In the genomic region with DNA sequence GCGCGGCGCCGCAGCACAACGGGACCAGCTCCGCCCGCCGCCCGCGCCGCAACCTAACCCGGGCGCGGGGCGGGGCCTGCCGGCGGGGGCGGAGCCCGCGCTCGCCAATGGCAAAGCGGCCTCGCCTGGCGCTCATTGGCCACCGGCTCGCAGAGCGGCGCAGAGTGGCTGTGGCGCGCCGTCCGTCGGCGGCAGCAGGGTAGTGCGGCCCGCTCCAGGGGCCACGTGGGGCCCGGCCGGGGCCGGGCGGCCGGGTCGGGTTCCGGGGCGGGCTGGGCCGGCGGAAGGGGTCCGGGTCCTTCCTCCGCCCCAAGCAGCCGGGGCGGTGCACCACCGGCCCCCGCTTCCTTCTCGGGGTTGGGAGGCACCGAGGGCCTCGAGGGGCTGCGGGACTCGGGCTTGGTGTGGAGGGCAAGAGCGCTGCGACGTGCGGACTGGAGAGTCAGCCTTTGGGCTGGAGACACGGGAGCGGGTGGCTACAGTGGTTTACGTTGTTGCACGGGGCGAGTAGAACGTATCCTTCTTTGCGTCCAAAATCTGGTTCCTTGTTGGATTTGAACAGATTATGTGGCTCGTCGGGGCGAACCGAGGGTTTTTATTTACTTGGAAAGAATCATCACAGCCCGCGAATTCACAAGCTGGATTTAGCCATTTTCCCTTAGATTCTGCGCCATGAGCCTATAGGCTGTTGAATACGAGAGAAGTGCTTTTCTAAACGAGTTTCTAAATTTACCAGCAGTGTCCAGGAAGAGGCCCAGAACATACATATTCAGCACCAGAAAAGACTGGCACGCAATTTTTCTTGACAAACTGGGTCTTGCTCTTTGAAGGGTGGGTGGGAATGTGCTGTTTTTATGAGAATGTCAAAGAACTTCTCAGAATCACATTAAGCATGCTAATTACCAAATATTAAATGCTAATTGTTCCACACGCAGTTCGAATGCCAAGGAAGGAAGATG, we compare ENCODE assay signal across 8 cellular contexts. TPM values are rescaled to one million over a fixed set of nuclear protein-coding genes. Genes with fewer than 3 reads are reported as not detected.
DNase-seq lines count a peak whose midpoint lies in the region; ATAC-seq and TF ChIP-seq lines count a peak whose summit lies in the region.

A gene (minus strand): TSS at position 29 of the 959 bp plus-strand sequence. CDS start 75 bp downstream, outside the sequence.

- H3K9ac ChIP-seq in adipocyte (ENCODE audit: low read length) (peak within 1 kb of the TSS; percentile 97), trophoblast cell (ENCODE audit: low read length) (peak within 1 kb of the TSS; percentile 81)

- H3K9me3 ChIP-seq in adipocyte (ENCODE audit: control insufficient read depth, low read length), result no peaks in the 10 kb centered on the region
- H3K9me3 ChIP-seq in cardiac muscle cell (ENCODE audit: low read depth), result no peaks in the 10 kb centered on the region
- H3K9me3 ChIP-seq in trophoblast cell (ENCODE audit: insufficient read depth, low read depth, low read length), result no peaks in the 10 kb centered on the region
- H3K9me3 ChIP-seq in tibial nerve, result no peaks in the 10 kb centered on the region

- peak within 1 kb of the TSS; percentile 74 for H3K14ac ChIP-seq in trophoblast cell (ENCODE audit: low read length)

- peak within 1 kb of the TSS; percentile 41 for H3K4ac ChIP-seq in trophoblast cell (ENCODE audit: low read depth, low read length)

- H3K4me3 ChIP-seq in adipocyte (ENCODE audit: low read length) (peak within 1 kb of the TSS; percentile 97), cardiac muscle cell (peak within 1 kb of the TSS; percentile 95), trophoblast cell (ENCODE audit: low read depth, low read length) (peak within 1 kb of the TSS; percentile 89), tibial nerve (peak within 1 kb of the TSS; percentile 87 to 100 (median 98))

- peak within 1 kb of the TSS; percentile 13 for H3K18ac ChIP-seq in trophoblast cell (ENCODE audit: low read length)

- TF ChIP-seq POLR2A in tibial nerve (IDR thresholded peaks at IDR 0.05), result peak; percentile 30 to 85

- H3K27me3 ChIP-seq in adipocyte (replicated peaks; ENCODE audit: control insufficient read depth, insufficient read depth, low read length) (no peaks in the 10 kb centered on the region), cardiac muscle cell (no peaks in the 10 kb centered on the region), trophoblast cell (ENCODE audit: insufficient read depth, low read length) (no peaks in the 10 kb centered on the region), tibial nerve (no peaks in the 10 kb centered on the region)

- no peak within 1 kb of the TSS for H2AK5ac ChIP-seq in trophoblast cell (ENCODE audit: low read length)

- peak within 1 kb of the TSS; percentile 14 for H2BK5ac ChIP-seq in trophoblast cell (ENCODE audit: low read depth, low read length, poor library complexity)

- peak in 1 of 2 donors; percentile 63 for TF ChIP-seq EP300 in tibial nerve (IDR thresholded peaks at IDR 0.05)

- H3K23ac ChIP-seq in trophoblast cell (ENCODE audit: low read length), result no peak within 1 kb of the TSS

- ATAC-seq in HG02759 (IDR thresholded peaks at IDR 0.05; ENCODE audit: unreplicated experiment), result peak; percentile 89

- H4K12ac ChIP-seq in trophoblast cell (ENCODE audit: low read depth, low read length), result peak within 1 kb of the TSS; percentile 49

- no peak within 1 kb of the TSS for H2BK12ac ChIP-seq in trophoblast cell (ENCODE audit: low read length)

- H3K79me2 ChIP-seq in trophoblast cell (ENCODE audit: control insufficient read depth, insufficient read depth, low read length, poor library complexity), result peaks cover 9% of the 10 kb centered on the region

- peak within 1 kb of the TSS; percentile 72 for H4K91ac ChIP-seq in trophoblast cell (ENCODE audit: low read depth, low read length)

- H3K4me2 ChIP-seq in trophoblast cell (ENCODE audit: low read length), result peak within 1 kb of the TSS; percentile 81

- TF ChIP-seq CTCF in GM12873 (IDR thresholded peaks at IDR 0.05; ENCODE audit: insufficient read depth, low read depth, low read length, missing control alignments) (peak; percentile 38), cardiac muscle cell (IDR thresholded peaks at IDR 0.05; ENCODE audit: low read depth, low read length) (peak; percentile 18), tibial nerve (IDR thresholded peaks at IDR 0.05) (peak; percentile 67 to 94 (median 91))

- peak within 1 kb of the TSS; percentile 86 for H4K8ac ChIP-seq in trophoblast cell (ENCODE audit: low read depth, low read length)

- peak within 1 kb of the TSS; percentile 70 for H2BK120ac ChIP-seq in trophoblast cell (ENCODE audit: insufficient read depth, low read length, poor library complexity)

- peaks cover 17% of the 10 kb centered on the region for H3K4me1 ChIP-seq in adipocyte (ENCODE audit: control insufficient read depth, insufficient read depth, low read length)
- peaks cover 3% of the 10 kb centered on the region for H3K4me1 ChIP-seq in cardiac muscle cell (ENCODE audit: low read depth)
- peaks cover 0 to 11% of the 10 kb centered on the region in 2 experiments for H3K4me1 ChIP-seq in trophoblast cell (ENCODE audit: control insufficient read depth in 1 of 2, insufficient read depth in 2 of 2, low read length in 2 of 2)
- peaks cover 0 to 53% (median 25%) of the 10 kb centered on the region in 4 donors for H3K4me1 ChIP-seq in tibial nerve

- no CpG with 5 or more reads among the region's 81 CpGs for WGBS in trophoblast cell (ENCODE audit: extremely low coverage, insufficient coverage, insufficient read length)
- 1% methylated on average over 26 to 29 of the region's 81 CpGs for WGBS in tibial nerve, 2 donors

- H3K36me3 ChIP-seq in adipocyte (ENCODE audit: control insufficient read depth, insufficient read depth, low read length, severe bottlenecking), result peaks cover 25% of the 10 kb centered on the region
- H3K36me3 ChIP-seq in cardiac muscle cell, result peaks cover 11% of the 10 kb centered on the region
- H3K36me3 ChIP-seq in trophoblast cell (ENCODE audit: control insufficient read depth in 1 of 2, insufficient read depth in 2 of 2, low read length in 2 of 2), result peaks cover 27 to 28% of the 10 kb centered on the region in 2 experiments
- peaks cover 0 to 49% (median 8%) of the 10 kb centered on the region in 3 donors for H3K36me3 ChIP-seq in tibial nerve

- H3K27ac ChIP-seq in cardiac muscle cell (peak within 1 kb of the TSS; percentile 76), trophoblast cell (ENCODE audit: low read depth, low read length) (no peak within 1 kb of the TSS), tibial nerve (peak within 1 kb of the TSS; percentile 47 to 86 (median 80))

- DNase-seq in NCI-H1417 (lab: John Stamatoyannopoulos, UW) (peak; percentile 92 to 95 (median 94)), T follicular helper cell (ENCODE audit: low read depth) (peak; percentile 84), adipocyte (ENCODE audit: low read depth) (peak; percentile 97), cardiac muscle cell (ENCODE audit: low read depth in 1 of 2, low spot score in 1 of 2) (peak; percentile 94 to 96), trophoblast cell (peak; percentile 93 to 96), tibial nerve (ENCODE audit: low spot score in 2 of 2) (peak; percentile 80 to 87)

- H2AFZ ChIP-seq in trophoblast cell (ENCODE audit: insufficient read depth, low read length, poor library complexity), result peak within 1 kb of the TSS; percentile 87

- peaks cover 2% of the 10 kb centered on the region for H3K79me1 ChIP-seq in trophoblast cell (ENCODE audit: low read length)

RNA-seq across cellular contexts. Expression of the gene that starts here (rescaled TPM):
- total RNA-seq in cardiac muscle cell (48.6 and 62.8 TPM in 2 replicates), tibial nerve (100 to 1,000 TPM in 2 of 4 donors, 10 to 100 TPM in 2; 66.2 to 210 (median 87.4) TPM)
- polyA plus RNA-seq in cardiac muscle cell, result 108 and 184 TPM in 2 replicates
- 137 and 143 TPM in 2 replicates for polyA plus RNA-seq in trophoblast cell (2013)

Comparison
In these comparisons a context has a peak if more than half of its experiments do, and no peak if none do; other contexts are left out.
1. CTCF ChIP-seq: peak in every context shown above with its lines; median percentile 91 in tibial nerve; 38 in GM12873; 18 in cardiac muscle cell.